ENCODE assay signal across 8 cellular contexts in genomic region chr7:101126651-101127459, GRCh38. TPM values are rescaled to one million over a fixed set of nuclear protein-coding genes. Genes with fewer than 3 reads are reported as not detected.
DNase-seq lines count a peak whose midpoint lies in the region; ATAC-seq and TF ChIP-seq lines count a peak whose summit lies in the region.

TSS of gene SERPINE1 (plus strand) at chr7:101127104. CDS start at chr7:101128394, 1,290 bp downstream.

- no peaks in the 10 kb centered on the region for H3K36me3 Mint-ChIP-seq in CD4-positive, alpha-beta memory T cell
- H3K36me3 Mint-ChIP-seq in IgD-negative memory B cell: no peaks in the 10 kb centered on the region

- WGBS in right lobe of liver (ENCODE audit: insufficient coverage, low coverage, low lambda C conversion rate, missing lambda C conversion rate): 2% methylated on average over 11 of the region's 22 CpGs

- peaks cover 39 to 47% of the 10 kb centered on the region in 2 donors for H3K27me3 Mint-ChIP-seq in CD4-positive, alpha-beta memory T cell
- peaks cover 35% of the 10 kb centered on the region for H3K27me3 Mint-ChIP-seq in IgD-negative memory B cell

- DNase-seq in CD4-positive, alpha-beta memory T cell: peak; percentile 12 to 76 (median 39)
- DNase-seq in GM19238 (ENCODE audit: insufficient read length, low spot score) (peak; percentile 70), dermis microvascular lymphatic vessel endothelial cell (ENCODE audit: low read depth in 2 of 2) (peak; percentile 98 to 100), right lobe of liver (peak; percentile 94 to 96 (median 95))
- peak; percentile 35 for DNase-seq in activated CD4-positive, CD25-positive, alpha-beta regulatory T cell treated with anti-CD3 and anti-CD28 coated beads, Interleukin-2, amount 50 U/mL, for 72 hours
- DNase-seq in stimulated activated CD8-positive, alpha-beta memory T cell treated with anti-CD3 and anti-CD28 coated beads, Interleukin-15, amount 100 ng/mL, for 48 hours (ENCODE audit: low read depth in 2 of 2): peak; percentile 25 to 51

- peak; percentile 100 for TF ChIP-seq POLR2A in right lobe of liver (IDR thresholded peaks at IDR 0.05)

- H3K36me3 ChIP-seq in CD4-positive, alpha-beta memory T cell (ENCODE audit: insufficient read depth, low read length): no peaks in the 10 kb centered on the region
- peaks cover 0 to 9% (median 4%) of the 10 kb centered on the region in 4 donors for H3K36me3 ChIP-seq in right lobe of liver

- H3K27ac ChIP-seq in CD4-positive, alpha-beta memory T cell (ENCODE audit: low read depth, low read length): no peak within 1 kb of the TSS
- peak within 1 kb of the TSS; percentile 84 to 95 (median 84) for H3K27ac ChIP-seq in right lobe of liver

- peaks cover 16 to 43% (median 29%) of the 10 kb centered on the region in 4 donors for H3K4me1 Mint-ChIP-seq in CD4-positive, alpha-beta memory T cell
- H3K4me1 Mint-ChIP-seq in IgD-negative memory B cell: peaks cover 15 to 20% (median 16%) of the 10 kb centered on the region in 3 donors

- intact Hi-C loops in CD4-positive, alpha-beta memory T cell (cut with micrococcal nuclease): no loop called here
- intact Hi-C loops in right lobe of liver (cut with DNase I): no loop called here

- ATAC-seq in right lobe of liver (peak; percentile 70 to 87 (median 80)), HG03025 (IDR thresholded peaks at IDR 0.05; ENCODE audit: low FRiP score, unreplicated experiment) (no peak)

- peak within 1 kb of the TSS in 5 of 7 donors; percentile 38 to 87 (median 75) for H3K27ac Mint-ChIP-seq in CD4-positive, alpha-beta memory T cell
- H3K27ac Mint-ChIP-seq in IgD-negative memory B cell: peak within 1 kb of the TSS; percentile 2 to 57 (median 14)

- H3K4me1 ChIP-seq in CD4-positive, alpha-beta memory T cell (ENCODE audit: insufficient read depth, low read length): peaks cover 22% of the 10 kb centered on the region
- peaks cover 0 to 55% (median 25%) of the 10 kb centered on the region in 4 donors for H3K4me1 ChIP-seq in right lobe of liver

- H3K27me3 ChIP-seq in CD4-positive, alpha-beta memory T cell (ENCODE audit: insufficient read depth, low read length): peaks cover 4% of the 10 kb centered on the region
- H3K27me3 ChIP-seq in right lobe of liver: no peaks in the 10 kb centered on the region

- no peaks in the 10 kb centered on the region for H3K9me3 ChIP-seq in CD4-positive, alpha-beta memory T cell (ENCODE audit: control insufficient read depth in 1 of 2, low read length in 2 of 2)
- no peaks in the 10 kb centered on the region for H3K9me3 ChIP-seq in right lobe of liver

- H3K4me3 ChIP-seq in CD4-positive, alpha-beta memory T cell (ENCODE audit: low read length in 2 of 2): no peak within 1 kb of the TSS
- peak within 1 kb of the TSS; percentile 31 to 42 (median 36) for H3K4me3 ChIP-seq in right lobe of liver

- POLR2A ChIA-PET in CD4-positive, alpha-beta memory T cell (lab: Charles Lee; ENCODE audit: partially characterized antibody): no interaction called here

- peak within 1 kb of the TSS in 7 of 8 donors; percentile 55 to 83 (median 72) for H3K4me3 Mint-ChIP-seq in CD4-positive, alpha-beta memory T cell
- H3K4me3 Mint-ChIP-seq in IgD-negative memory B cell: peak within 1 kb of the TSS in 2 of 4 donors; percentile 52 to 73

- peaks cover 0 to 2% (median 0%) of the 10 kb centered on the region in 8 donors for H3K9me3 Mint-ChIP-seq in CD4-positive, alpha-beta memory T cell
- H3K9me3 Mint-ChIP-seq in IgD-negative memory B cell: no peaks in the 10 kb centered on the region

- CTCF ChIA-PET in CD4-positive, alpha-beta memory T cell (lab: Charles Lee; ENCODE audit: partially characterized antibody): interaction anchor here (1.1 to 9.1 kb wide), 4 partner anchors 8 to 66 kb away, joined by 3 to 69 read pairs (median 8); no protein-coding TSS in a partner anchor

- peak in 3 of 4 donors; percentile 33 to 44 (median 37) for TF ChIP-seq CTCF in right lobe of liver (IDR thresholded peaks at IDR 0.05)

RNA-seq across cellular contexts. Expression of gene SERPINE1, which starts in this region (rescaled TPM):
- under 1 TPM; 0.11 to 0.20 TPM for total RNA-seq in CD4-positive, alpha-beta memory T cell
- not detected for polyA plus RNA-seq in CD4-positive, alpha-beta memory T cell
- not detected for polyA plus RNA-seq in IgD-negative memory B cell
- 81.9 and 88.2 TPM in 2 replicates for total RNA-seq in dermis microvascular lymphatic vessel endothelial cell
- 100 to 1,000 TPM in 3 of 6 experiments, 10 to 100 TPM in 2, 1 to 10 TPM in 1; 5.4 to 497 (median 98.6) TPM for total RNA-seq in right lobe of liver

Comparison
In these comparisons a context has a peak if more than half of its experiments do, and no peak if none do; other contexts are left out.
1. RNA of gene SERPINE1 (total RNA-seq): 5.4 to 497 TPM in right lobe of liver and 81.9 to 88.2 TPM in dermis microvascular lymphatic vessel endothelial cell; 0.11 to 0.20 TPM in CD4-positive, alpha-beta memory T cell; every median in the first group is over 4 times any median in the second.
2. Peak in DNase-seq in CD4-positive, alpha-beta memory T cell; RNA of the gene not detected or under 1 TPM.
3. DNase-seq: peak in every context shown above with its lines; median percentile 99 in dermis microvascular lymphatic vessel endothelial cell; 95 in right lobe of liver; 70 in GM19238; 39 in CD4-positive, alpha-beta memory T cell; 38 in stimulated activated CD8-positive, alpha-beta memory T cell treated with anti-CD3 and anti-CD28 coated beads, Interleukin-15, amount 100 ng/mL, for 48 hours; 35 in activated CD4-positive, CD25-positive, alpha-beta regulatory T cell treated with anti-CD3 and anti-CD28 coated beads, Interleukin-2, amount 50 U/mL, for 72 hours.
4. H3K4me3 ChIP-seq: peak in right lobe of liver (3 of 3); none in CD4-positive, alpha-beta memory T cell (0 of 2).